ENCODE assay signal across 8 cellular contexts in genomic region chr2:136117909-136118818, GRCh38. TPM values are rescaled to one million over a fixed set of nuclear protein-coding genes. Genes with fewer than 3 reads are reported as not detected.
DNase-seq lines count a peak whose midpoint lies in the region; ATAC-seq and TF ChIP-seq lines count a peak whose summit lies in the region.

Gene CXCR4, minus strand, starts transcription at chr2:136118149. Its CDS starts 89 bp downstream, at chr2:136118060.

- H3K9me3 Mint-ChIP-seq in activated T-helper 17 cell treated with anti-CD3 and anti-CD28 coated beads, Interleukin-2, amount 50 U/mL, for 72 hours = no peaks in the 10 kb centered on the region

- peaks cover 20% of the 10 kb centered on the region for H3K4me1 ChIP-seq in HUES64 (ENCODE audit: insufficient read depth, low read length)
- H3K4me1 ChIP-seq in PC-3 (ENCODE audit: insufficient read depth, low read length) = peaks cover 17% of the 10 kb centered on the region; the same call in 1 of the 2 replicates
- peaks cover 0 to 55% (median 19%) of the 10 kb centered on the region in 3 donors for H3K4me1 ChIP-seq in gastroesophageal sphincter

- peaks cover 19% of the 10 kb centered on the region; the same call in 1 of the 2 replicates for H3K36me3 ChIP-seq in HUES64 (ENCODE audit: insufficient read depth, low read length)
- H3K36me3 ChIP-seq in PC-3 (ENCODE audit: low read depth, low read length) = no peaks in the 10 kb centered on the region
- peaks cover 0 to 3% of the 10 kb centered on the region in 2 donors for H3K36me3 ChIP-seq in gastroesophageal sphincter

- no TSS peak for BruUV-seq in PC-3 (replicated peaks; lab: Mats Ljungman, UMichigan)

- TF ChIP-seq CTCF in PC-3 (conservative IDR thresholded peaks at IDR 0.05; ENCODE audit: low read depth, low read length) (no peak), gastroesophageal sphincter (IDR thresholded peaks at IDR 0.05) (peak in 1 of 4 experiments; percentile 18)

- H3K9me3 ChIP-seq in HUES64 (ENCODE audit: insufficient read depth, low read depth, low read length) = no peaks in the 10 kb centered on the region
- H3K9me3 ChIP-seq in PC-3 (ENCODE audit: low read length) = no peaks in the 10 kb centered on the region
- H3K9me3 ChIP-seq in gastroesophageal sphincter = no peaks in the 10 kb centered on the region

- no peaks in the 10 kb centered on the region for H3K9me2 ChIP-seq in PC-3 (replicated peaks; ENCODE audit: low read length)

- H3K4me2 ChIP-seq in PC-3 (ENCODE audit: low read length) = peak within 1 kb of the TSS; percentile 85

- intact Hi-C loops in PC-3 (cut with micrococcal nuclease) = loop anchor here (5.0 kb wide), 2 partner anchors 119 to 136 kb away; no protein-coding TSS in a partner anchor

- peak within 1 kb of the TSS; percentile 73 for H2AFZ ChIP-seq in PC-3 (ENCODE audit: low read length)

- CTCF ChIA-PET in PC-3 (lab: Charles Lee) = no interaction called here

- peak within 1 kb of the TSS; percentile 96 for H3K27ac Mint-ChIP-seq in activated T-helper 17 cell treated with anti-CD3 and anti-CD28 coated beads, Interleukin-2, amount 50 U/mL, for 72 hours

- no peaks in the 10 kb centered on the region for H3K79me2 ChIP-seq in PC-3 (ENCODE audit: low read length)

- H3K36me3 Mint-ChIP-seq in activated T-helper 17 cell treated with anti-CD3 and anti-CD28 coated beads, Interleukin-2, amount 50 U/mL, for 72 hours (ENCODE audit: low read depth) = peaks cover 60% of the 10 kb centered on the region

- TF ChIP-seq EP300 in gastroesophageal sphincter (IDR thresholded peaks at IDR 0.05) = no peak

- H3K4me3 ChIP-seq in HUES64 (ENCODE audit: low read length) = peak within 1 kb of the TSS; percentile 64
- H3K4me3 ChIP-seq in PC-3 (ENCODE audit: low read length) = peak within 1 kb of the TSS; percentile 65
- H3K4me3 ChIP-seq in gastroesophageal sphincter = peak within 1 kb of the TSS; percentile 60 to 61

- peak; percentile 40 for ATAC-seq in PC-3
- peak; percentile 48 for ATAC-seq in activated T-helper 17 cell treated with anti-CD3 and anti-CD28 coated beads, Interleukin-2, amount 50 U/mL, for 72 hours (replicated peaks)
- ATAC-seq in gastroesophageal sphincter = peak; percentile 35

- under 1% methylated on average over 49 of the region's 50 CpGs for WGBS in HUES64
- 0 to 1% methylated on average over 6 to 11 of the region's 50 CpGs for WGBS in gastroesophageal sphincter (ENCODE audit: low coverage in 1 of 2), 2 donors

- peak; percentile 71 for DNase-seq in NCI-H1436 (lab: John Stamatoyannopoulos, UW)
- no peak for DNase-seq in NCI-H1436 treated with DMSO at 0.1 percent for 48 hours (lab: John Stamatoyannopoulos, UW)
- DNase-seq in PC-3 = peak; percentile 58
- DNase-seq in occipital lobe (lab: John Stamatoyannopoulos, UW) = peak; percentile 54
- DNase-seq in superior temporal gyrus (ENCODE audit: extremely low spot score) = peak; percentile 58

- H3K27ac ChIP-seq in HUES64 (ENCODE audit: low read depth, low read length) (no peak within 1 kb of the TSS), PC-3 (ENCODE audit: low read length) (no peak within 1 kb of the TSS), gastroesophageal sphincter (peak within 1 kb of the TSS; percentile 19 to 63 (median 50))

- POLR2A ChIA-PET in PC-3 (lab: Charles Lee; ENCODE audit: unreplicated experiment) = no interaction called here

- H3K27me3 Mint-ChIP-seq in activated T-helper 17 cell treated with anti-CD3 and anti-CD28 coated beads, Interleukin-2, amount 50 U/mL, for 72 hours = no peaks in the 10 kb centered on the region

- H4K20me1 ChIP-seq in PC-3 (ENCODE audit: low read length) = no peaks in the 10 kb centered on the region

- H3K9ac ChIP-seq in HUES64 (ENCODE audit: low read depth, low read length) = peak within 1 kb of the TSS; percentile 33
- H3K9ac ChIP-seq in PC-3 (ENCODE audit: low read length) = no peak within 1 kb of the TSS

- H3K4me3 Mint-ChIP-seq in activated T-helper 17 cell treated with anti-CD3 and anti-CD28 coated beads, Interleukin-2, amount 50 U/mL, for 72 hours = peak within 1 kb of the TSS; percentile 94

- H3F3A ChIP-seq in PC-3 (ENCODE audit: low read length, unreplicated experiment) = no peaks in the 10 kb centered on the region

- H3K27me3 ChIP-seq in HUES64 (ENCODE audit: insufficient read depth, low read length) (peaks cover 65% of the 10 kb centered on the region), PC-3 (ENCODE audit: low read length) (peaks cover 98% of the 10 kb centered on the region), gastroesophageal sphincter (peaks cover 46% of the 10 kb centered on the region)

- TF ChIP-seq POLR2A in gastroesophageal sphincter (IDR thresholded peaks at IDR 0.05) = peak; percentile 58 to 68

- H3K4me1 Mint-ChIP-seq in activated T-helper 17 cell treated with anti-CD3 and anti-CD28 coated beads, Interleukin-2, amount 50 U/mL, for 72 hours = peaks cover 28% of the 10 kb centered on the region

RNA-seq across cellular contexts. Expression of gene CXCR4, which starts in this region (rescaled TPM):
- 9.0 TPM for polyA plus RNA-seq in HUES64 (2013, experiment 1 of 2)
- 16.0 TPM for polyA plus RNA-seq in HUES64 (2013, experiment 2 of 2)
- 2.1 TPM in 1 of 2 replicates, not detected in the other for total RNA-seq in PC-3 (2014; rRNA removed)
- total RNA-seq in activated T-helper 17 cell treated with anti-CD3 and anti-CD28 coated beads, Interleukin-2, amount 50 U/mL, for 72 hours = 100 to 1,000 TPM; 330 to 360 TPM
- 1 to 10 TPM; 5.1 to 8.2 (median 7.7) TPM for total RNA-seq in gastroesophageal sphincter
- total RNA-seq in occipital lobe = 115 TPM

Comparison
In these comparisons a context has a peak if more than half of its experiments do, and no peak if none do; other contexts are left out.
1. RNA of gene CXCR4 (total RNA-seq): 330 to 360 TPM in activated T-helper 17 cell treated with anti-CD3 and anti-CD28 coated beads, Interleukin-2, amount 50 U/mL, for 72 hours and 115 TPM in occipital lobe (single experiment); 5.1 to 8.2 TPM in gastroesophageal sphincter and 2.1 TPM in PC-3; every median in the first group is over 10 times any median in the second.
2. H3K27ac ChIP-seq: peak in gastroesophageal sphincter (4 of 4); none in HUES64 (single experiment) and PC-3 (single experiment).
3. Peak in every context shown above with its lines, with median percentiles within 50 percentile points of each other: H3K4me3 ChIP-seq and ATAC-seq.